10 cellular contexts compared by ENCODE assay signal in the genomic region with DNA sequence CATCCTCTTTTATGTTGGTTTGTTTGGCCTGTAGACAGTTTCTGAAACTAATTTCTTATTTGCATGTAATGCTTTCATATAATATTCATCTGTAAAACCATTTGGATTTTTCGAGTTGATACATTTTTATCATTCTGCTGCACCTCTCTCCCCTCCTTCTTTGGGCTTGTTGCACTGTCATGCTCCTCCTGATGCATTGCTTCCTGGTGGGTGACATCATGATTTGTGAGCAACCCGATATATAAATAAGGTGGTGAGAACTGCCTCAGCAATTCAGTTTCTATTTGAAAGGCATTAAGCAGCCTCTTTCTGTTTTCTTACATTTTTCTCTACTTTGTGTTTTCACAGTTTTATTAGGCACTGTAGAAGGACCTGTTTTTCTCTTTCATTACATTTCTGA.
DNase-seq lines count a peak whose midpoint lies in the region; ATAC-seq and TF ChIP-seq lines count a peak whose summit lies in the region.
"Had no signal": no experiment of that assay in that cellular context is flagged by ENCODE, and none has a peak within 500 bp of the region (broad histone marks: within the 10 kb centered on the region; RNA-seq: fewer than 3 reads in every experiment).

No MANE protein-coding gene starts in this region.

- no peak overlapping the region for H3K4me2 ChIP-seq in SK-N-SH

- H3K27ac ChIP-seq in SK-N-SH (ENCODE audit: low read depth in 2 of 2, low read length in 1 of 2), result peak overlapping the region in 1 of 2 experiments; percentile 44; a peak in 1 of 4 replicates
- H3K27ac ChIP-seq: C4-2B, lower lobe of right lung had no signal

- no peaks in the 10 kb centered on the region for H3K9me3 Mint-ChIP-seq in activated CD4-positive, alpha-beta T cell treated with anti-CD3 and anti-CD28 coated beads for 36 hours (ENCODE audit: low read depth)

- H3K4me1 ChIP-seq in SK-N-SH (ENCODE audit: control insufficient read depth in 1 of 2, insufficient read depth in 2 of 2, low read depth in 1 of 2, low read length in 1 of 2), result no peaks in the 10 kb centered on the region
- H3K4me1 ChIP-seq: lower lobe of right lung had no signal

- no peak overlapping the region for H2AFZ ChIP-seq in SK-N-SH (ENCODE audit: low read depth)

- H3K9me3 ChIP-seq in SK-N-SH, result no peaks in the 10 kb centered on the region
- H3K9me3 ChIP-seq: lower lobe of right lung had no signal

- DNase-seq in activated CD4-positive, alpha-beta T cell treated with anti-CD3 and anti-CD28 coated beads for 36 hours, result peak; percentile 25
- no peak for DNase-seq in activated CD4-positive, alpha-beta T cell treated with anti-CD3 and anti-CD28 coated beads, Interleukin-2, amount 50 U/mL, for 4 hours
- DNase-seq in SK-N-SH (no peak), non-pigmented ciliary epithelial cell (ENCODE audit: low read depth) (peak; percentile 43), HK-2 (ENCODE audit: unreplicated experiment) (no peak), NCI-H345 (lab: John Stamatoyannopoulos, UW) (no peak), NCI-H128 (lab: John Stamatoyannopoulos, UW; ENCODE audit: unreplicated experiment) (no peak)
- DNase-seq: lower lobe of right lung had no signal

- TF ChIP-seq CTCF in SK-N-SH (IDR thresholded peaks at IDR 0.05), result no peak

- no peak overlapping the region for H3K4me3 Mint-ChIP-seq in activated CD4-positive, alpha-beta T cell treated with anti-CD3 and anti-CD28 coated beads for 36 hours

- H3F3A ChIP-seq in SK-N-SH (replicated peaks; ENCODE audit: insufficient read depth), result no peaks in the 10 kb centered on the region

- ATAC-seq in activated CD4-positive, alpha-beta T cell treated with anti-CD3 and anti-CD28 coated beads for 36 hours, result peak; percentile 18
- ATAC-seq in HG02798 (IDR thresholded peaks at IDR 0.05; ENCODE audit: poor library complexity, unreplicated experiment), result peak; percentile 42
- ATAC-seq: lower lobe of right lung had no signal

- 7% methylated on average over 2 of the region's 2 CpGs for WGBS in SK-N-SH (ENCODE audit: low lambda C conversion rate)

- no peak overlapping the region for H3K9ac ChIP-seq in SK-N-SH

- no peak for TF ChIP-seq RAD21 in SK-N-SH (IDR thresholded peaks at IDR 0.05; ENCODE audit: low read length)

- H3K27me3 ChIP-seq in SK-N-SH (ENCODE audit: insufficient read depth), result no peaks in the 10 kb centered on the region

- POLR2A ChIA-PET in activated CD4-positive, alpha-beta T cell treated with anti-CD3 and anti-CD28 coated beads for 36 hours (lab: Charles Lee), result no interaction called here
- POLR2A ChIA-PET in SK-N-SH (lab: Yijun Ruan, JAX), result no interaction called here

- CTCF ChIA-PET in activated CD4-positive, alpha-beta T cell treated with anti-CD3 and anti-CD28 coated beads for 36 hours (lab: Charles Lee), result no interaction called here
- CTCF ChIA-PET in SK-N-SH (lab: Yijun Ruan, JAX), result no interaction called here

- H3K4me1 Mint-ChIP-seq in activated CD4-positive, alpha-beta T cell treated with anti-CD3 and anti-CD28 coated beads for 36 hours, result peaks cover 50% of the 10 kb centered on the region

- H3K79me2 ChIP-seq in SK-N-SH (ENCODE audit: insufficient read depth), result no peaks in the 10 kb centered on the region

- no peaks in the 10 kb centered on the region for H4K20me1 ChIP-seq in SK-N-SH (ENCODE audit: insufficient read depth)

- intact Hi-C loops in activated CD4-positive, alpha-beta T cell treated with anti-CD3 and anti-CD28 coated beads for 36 hours (cut with DNase I, micrococcal nuclease), result loop anchor here (2.0 to 10.0 kb wide), 4 partner anchors 95 to 715 kb away; a partner anchor contains a TSS

- no peaks in the 10 kb centered on the region for H3K27me3 Mint-ChIP-seq in activated CD4-positive, alpha-beta T cell treated with anti-CD3 and anti-CD28 coated beads for 36 hours

- H3K9me2 ChIP-seq in SK-N-SH, result no peaks in the 10 kb centered on the region

- no peak for TF ChIP-seq EP300 in SK-N-SH (IDR thresholded peaks at IDR 0.05; ENCODE audit: borderline replicate concordance in 1 of 2, low read depth in 1 of 2, low read length in 1 of 2)

- no peaks in the 10 kb centered on the region for H3K36me3 ChIP-seq in SK-N-SH (replicated peaks in 1 of 2; ENCODE audit: control insufficient read depth in 1 of 2, insufficient read depth in 2 of 2, low read length in 1 of 2)
- H3K36me3 ChIP-seq: lower lobe of right lung had no signal

- no peak overlapping the region for H3K4me3 ChIP-seq in SK-N-SH (ENCODE audit: low read depth in 2 of 2, low read length in 1 of 2)
- H3K4me3 ChIP-seq: lower lobe of right lung had no signal

- peak overlapping the region; percentile 65 for H3K27ac Mint-ChIP-seq in activated CD4-positive, alpha-beta T cell treated with anti-CD3 and anti-CD28 coated beads for 36 hours

- no peaks in the 10 kb centered on the region for H3K36me3 Mint-ChIP-seq in activated CD4-positive, alpha-beta T cell treated with anti-CD3 and anti-CD28 coated beads for 36 hours (ENCODE audit: low read depth)

TF ChIP-seq in SK-N-SH, 30 proteins besides CTCF, POLR2A, EP300 and RAD21:
- TF ChIP-seq, protein P1, sequence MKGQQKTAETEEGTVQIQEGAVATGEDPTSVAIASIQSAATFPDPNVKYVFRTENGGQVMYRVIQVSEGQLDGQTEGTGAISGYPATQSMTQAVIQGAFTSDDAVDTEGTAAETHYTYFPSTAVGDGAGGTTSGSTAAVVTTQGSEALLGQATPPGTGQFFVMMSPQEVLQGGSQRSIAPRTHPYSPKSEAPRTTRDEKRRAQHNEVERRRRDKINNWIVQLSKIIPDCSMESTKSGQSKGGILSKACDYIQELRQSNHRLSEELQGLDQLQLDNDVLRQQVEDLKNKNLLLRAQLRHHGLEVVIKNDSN (IDR thresholded peaks at IDR 0.05; ENCODE audit: borderline replicate concordance, low read depth), result no peak
- peak; percentile 33; the same call in 1 of the 2 replicates for TF ChIP-seq JUND (IDR thresholded peaks at IDR 0.05)
- TF ChIP-seq, protein P2, sequence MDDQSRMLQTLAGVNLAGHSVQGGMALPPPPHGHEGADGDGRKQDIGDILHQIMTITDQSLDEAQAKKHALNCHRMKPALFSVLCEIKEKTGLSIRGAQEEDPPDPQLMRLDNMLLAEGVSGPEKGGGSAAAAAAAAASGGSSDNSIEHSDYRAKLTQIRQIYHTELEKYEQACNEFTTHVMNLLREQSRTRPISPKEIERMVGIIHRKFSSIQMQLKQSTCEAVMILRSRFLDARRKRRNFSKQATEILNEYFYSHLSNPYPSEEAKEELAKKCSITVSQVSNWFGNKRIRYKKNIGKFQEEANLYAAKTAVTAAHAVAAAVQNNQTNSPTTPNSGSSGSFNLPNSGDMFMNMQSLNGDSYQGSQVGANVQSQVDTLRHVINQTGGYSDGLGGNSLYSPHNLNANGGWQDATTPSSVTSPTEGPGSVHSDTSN (IDR thresholded peaks at IDR 0.05), result peak; percentile 83
- TF ChIP-seq EZH2phosphoT487 (IDR thresholded peaks at IDR 0.05; ENCODE audit: borderline replicate concordance, low read depth), result no peak
- TF ChIP-seq TCF12 (IDR thresholded peaks at IDR 0.05), result peak; percentile 51; the same call in 1 of the 2 replicates

Comparison
In these comparisons a context has a peak if more than half of its experiments do, and no peak if none do; other contexts are left out.
1. DNase-seq: peak in activated CD4-positive, alpha-beta T cell treated with anti-CD3 and anti-CD28 coated beads for 36 hours (single experiment) and non-pigmented ciliary epithelial cell (single experiment); none in activated CD4-positive, alpha-beta T cell treated with anti-CD3 and anti-CD28 coated beads, Interleukin-2, amount 50 U/mL, for 4 hours (0 of 2), SK-N-SH (single experiment), HK-2 (single experiment), NCI-H345 (single experiment) and NCI-H128 (single experiment).